19 cellular contexts compared by ENCODE assay signal in genomic region chr1:223836586-223836985, GRCh38. TPM values are rescaled to one million over a fixed set of nuclear protein-coding genes. Genes with fewer than 3 reads are reported as not detected.
DNase-seq lines count a peak whose midpoint lies in the region; ATAC-seq and TF ChIP-seq lines count a peak whose summit lies in the region.
"Had no signal": no experiment of that assay in that cellular context is flagged by ENCODE, and none has a peak within 500 bp of the region (broad histone marks: within the 10 kb centered on the region; RNA-seq: fewer than 3 reads in every experiment).

No MANE protein-coding gene starts in this region.

- no TSS peak for BruUV-seq in mammary epithelial cell (replicated peaks; lab: Mats Ljungman, UMichigan)

- H3K9ac ChIP-seq in BLaER1 treated with 17β-estradiol and CSF1 and Interleukin-3, amounts not matched to agents 10 nM and 100 nM: peak overlapping the region in 2 of 11 experiments; percentile 2 to 10; a peak in 1 of 22 replicates
- no peak overlapping the region for H3K9ac ChIP-seq in mammary epithelial cell (ENCODE audit: insufficient read depth, low read length)
- H3K9ac ChIP-seq in trophoblast cell (ENCODE audit: low read length): no peak overlapping the region

- no peak overlapping the region for H4K12ac ChIP-seq in trophoblast cell (ENCODE audit: low read depth, low read length)

- H3K79me2 ChIP-seq in mammary epithelial cell (ENCODE audit: insufficient read depth, low read length): peaks cover 95% of the 10 kb centered on the region
- H3K79me2 ChIP-seq in trophoblast cell (ENCODE audit: control insufficient read depth, insufficient read depth, low read length, poor library complexity): peaks cover 26% of the 10 kb centered on the region

- H3K4ac ChIP-seq in trophoblast cell (ENCODE audit: low read depth, low read length): peak overlapping the region; percentile 53

- H3K4me1 ChIP-seq in BLaER1 treated with 17β-estradiol and CSF1 and Interleukin-3, amounts not matched to agents 10 nM and 100 nM: peaks cover 58 to 99% (median 73%) of the 10 kb centered on the region in 10 experiments
- H3K4me1 ChIP-seq in mammary epithelial cell (ENCODE audit: insufficient read depth, low read length): peaks cover 17% of the 10 kb centered on the region
- H3K4me1 ChIP-seq in trophoblast cell (ENCODE audit: control insufficient read depth in 1 of 2, insufficient read depth in 2 of 2, low read length in 2 of 2): peaks cover 16 to 17% of the 10 kb centered on the region in 2 experiments

- no peak overlapping the region for H2AFZ ChIP-seq in mammary epithelial cell (ENCODE audit: low read depth, low read length)
- no peak overlapping the region for H2AFZ ChIP-seq in trophoblast cell (ENCODE audit: insufficient read depth, low read length, poor library complexity)

- no peak overlapping the region for H2BK5ac ChIP-seq in trophoblast cell (ENCODE audit: low read depth, low read length, poor library complexity)

- H4K8ac ChIP-seq in trophoblast cell (ENCODE audit: low read depth, low read length): no peak overlapping the region

- CTCF ChIA-PET in mammary epithelial cell (lab: Charles Lee; ENCODE audit: low non-redundant PET): no interaction called here

- 76% methylated on average over 1 of the region's 1 CpG for WGBS in mammary epithelial cell (ENCODE audit: low coverage, missing lambda C conversion rate)
- no CpG with 5 or more reads among the region's 1 CpG for whole genome bisulfite sequencing in trophoblast cell (ENCODE audit: extremely low coverage, insufficient coverage, insufficient read length)

- no peaks in the 10 kb centered on the region for H3K27me3 ChIP-seq in BLaER1 treated with 17β-estradiol and CSF1 and Interleukin-3, amounts not matched to agents 10 nM and 100 nM
- H3K27me3 ChIP-seq in mammary epithelial cell (ENCODE audit: insufficient read depth, low read length) (no peaks in the 10 kb centered on the region), trophoblast cell (ENCODE audit: insufficient read depth, low read length) (no peaks in the 10 kb centered on the region), WERI-Rb-1 (ENCODE audit: insufficient read depth, low read depth, severe bottlenecking) (no peaks in the 10 kb centered on the region)
- H3K27me3 ChIP-seq: vagina had no signal

- H3K23ac ChIP-seq in trophoblast cell (ENCODE audit: low read length): no peak overlapping the region

- no peak overlapping the region for H3K14ac ChIP-seq in trophoblast cell (ENCODE audit: low read length)

- peak overlapping the region; percentile 41 to 92 (median 80) for H3K4me2 ChIP-seq in BLaER1 treated with 17β-estradiol and CSF1 and Interleukin-3, amounts not matched to agents 10 nM and 100 nM
- H3K4me2 ChIP-seq in mammary epithelial cell (ENCODE audit: insufficient read depth, low read depth, low read length): no peak overlapping the region
- no peak overlapping the region for H3K4me2 ChIP-seq in trophoblast cell (ENCODE audit: low read length)

- DNase-seq in HT1080 (ENCODE audit: low read depth): peak; percentile 43
- peak; percentile 17 for DNase-seq in mammary epithelial cell
- DNase-seq in trophoblast cell: no peak
- DNase-seq in NCI-H1048 (lab: John Stamatoyannopoulos, UW): no peak
- DNase-seq in WERI-Rb-1: no peak
- no peak for DNase-seq in inferior parietal cortex (ENCODE audit: extremely low spot score)
- DNase-seq: activated CD4-positive, alpha-beta T cell treated with anti-CD3 and anti-CD28 coated beads for 4 hours; activated naive CD8-positive, alpha-beta T cell treated with anti-CD3 and anti-CD28 coated beads for 36 hours; DND-41; effector memory CD8-positive, alpha-beta T cell; glutamatergic neuron; left ventricle myocardium inferior; NCI-H1417 treated with DMSO at 0.1 percent for 48 hours; NCI-H510A treated with DMSO at 0.1 percent for 48 hours; Right ventricle myocardium superior had no signal

- no peak overlapping the region for H3K18ac ChIP-seq in trophoblast cell (ENCODE audit: low read length)

- no peak overlapping the region for H3K4me3 ChIP-seq in BLaER1 treated with 17β-estradiol and CSF1 and Interleukin-3, amounts not matched to agents 10 nM and 100 nM
- H3K4me3 ChIP-seq in mammary epithelial cell (replicated peaks in 1 of 3; ENCODE audit: insufficient read depth in 1 of 3, low read depth in 2 of 3, low read length in 3 of 3) (no peak overlapping the region), trophoblast cell (ENCODE audit: low read depth, low read length) (no peak overlapping the region), WERI-Rb-1 (ENCODE audit: low read depth, low read length) (no peak overlapping the region)
- H3K4me3 ChIP-seq: left ventricle myocardium inferior, skin epidermis, vagina had no signal

- H2BK12ac ChIP-seq in trophoblast cell (ENCODE audit: low read length): no peak overlapping the region

- TF ChIP-seq CTCF in mammary epithelial cell (conservative IDR thresholded peaks at IDR 0.05 in 1 of 2, IDR thresholded peaks at IDR 0.05 in 1 of 2; ENCODE audit: extremely low read depth in 1 of 2, insufficient read depth in 1 of 2, low read depth in 1 of 2, low read length in 2 of 2) (no peak), WERI-Rb-1 (IDR thresholded peaks at IDR 0.05; ENCODE audit: low read depth, low read length) (no peak)

- no peak for ATAC-seq in HG02798 (IDR thresholded peaks at IDR 0.05; ENCODE audit: poor library complexity, unreplicated experiment)

- H2BK120ac ChIP-seq in trophoblast cell (ENCODE audit: insufficient read depth, low read length, poor library complexity): no peak overlapping the region

- no peaks in the 10 kb centered on the region for H3K79me1 ChIP-seq in trophoblast cell (ENCODE audit: low read length)

- intact Hi-C loops in mammary epithelial cell (cut with micrococcal nuclease): no loop called here

- dilution Hi-C loops in mammary epithelial cell (cut with HindIII; ENCODE audit: low sequenced_read_pairs): no loop called here

- no peaks in the 10 kb centered on the region for H3K9me3 ChIP-seq in BLaER1 treated with 17β-estradiol and CSF1 and Interleukin-3, amounts not matched to agents 10 nM and 100 nM (replicated peaks in 1 of 11)
- H3K9me3 ChIP-seq in mammary epithelial cell (replicated peaks; ENCODE audit: insufficient read depth, low read length) (no peaks in the 10 kb centered on the region), trophoblast cell (ENCODE audit: insufficient read depth, low read depth, low read length) (no peaks in the 10 kb centered on the region), WERI-Rb-1 (ENCODE audit: severe bottlenecking) (no peaks in the 10 kb centered on the region)
- H3K9me3 ChIP-seq: left ventricle myocardium inferior, vagina had no signal

- in situ Hi-C loops in mammary epithelial cell (cut with MboI; ENCODE audit: low sequenced_read_pairs in 2 of 2): no loop called here

- H4K20me1 ChIP-seq in BLaER1 treated with 17β-estradiol and CSF1 and Interleukin-3, amounts not matched to agents 10 nM and 100 nM: peaks cover 69 to 100% (median 99%) of the 10 kb centered on the region in 11 experiments
- no peaks in the 10 kb centered on the region for H4K20me1 ChIP-seq in mammary epithelial cell (ENCODE audit: insufficient read depth, low read length)

- H3K36me3 ChIP-seq in BLaER1 treated with 17β-estradiol and CSF1 and Interleukin-3, amounts not matched to agents 10 nM and 100 nM: peaks cover 0 to 8% (median 4%) of the 10 kb centered on the region in 11 experiments; a peak in 6 of 22 replicates
- no peaks in the 10 kb centered on the region for H3K36me3 ChIP-seq in mammary epithelial cell (ENCODE audit: insufficient read depth, low read length)
- peaks cover 0 to 3% of the 10 kb centered on the region in 2 experiments for H3K36me3 ChIP-seq in trophoblast cell (ENCODE audit: control insufficient read depth in 1 of 2, insufficient read depth in 2 of 2, low read length in 2 of 2)
- H3K36me3 ChIP-seq in WERI-Rb-1: no peaks in the 10 kb centered on the region
- H3K36me3 ChIP-seq: left ventricle myocardium inferior, vagina had no signal

- H4K91ac ChIP-seq in trophoblast cell (ENCODE audit: low read depth, low read length): no peak overlapping the region

- H3K27ac ChIP-seq in BLaER1 treated with 17β-estradiol and CSF1 and Interleukin-3, amounts not matched to agents 10 nM and 100 nM: peak overlapping the region in 2 of 11 experiments; percentile 16 to 45; a peak in 3 of 22 replicates
- no peak overlapping the region for H3K27ac ChIP-seq in mammary epithelial cell (ENCODE audit: insufficient read depth, low read depth, low read length)
- no peak overlapping the region for H3K27ac ChIP-seq in trophoblast cell (ENCODE audit: low read depth, low read length)
- H3K27ac ChIP-seq in WERI-Rb-1: no peak overlapping the region
- H3K27ac ChIP-seq: left ventricle myocardium inferior, skin epidermis, vagina had no signal

- no peak overlapping the region for H2AK5ac ChIP-seq in trophoblast cell (ENCODE audit: low read length)

RNA-seq across cellular contexts. Expression of gene TP53BP2, which starts 9.2 kb away (rescaled TPM):
- 19.5 and 22.8 TPM in 2 replicates for total RNA-seq in HT1080 (2014; rRNA removed; shearing (Covaris generic))
- 15.1 and 16.2 TPM in 2 replicates for polyA plus RNA-seq in HT1080 (2015; cell fraction: cytosol; rRNA removed)
- polyA plus RNA-seq in HT1080 (2015; cell fraction: nucleus; rRNA removed): 31.6 and 36.0 TPM in 2 replicates
- total RNA-seq in mammary epithelial cell: 10 to 100 TPM; 13.7 to 19.4 TPM
- 10.1 TPM for polyA plus RNA-seq in mammary epithelial cell
- polyA minus RNA-seq in mammary epithelial cell: 48.1 TPM
- 56.4 and 57.3 TPM in 2 replicates for polyA plus RNA-seq in trophoblast cell (2013)

Comparison
In these comparisons a context has a peak if more than half of its experiments do, and no peak if none do; other contexts are left out.
1. H3K4me2 ChIP-seq: peak in BLaER1 treated with 17β-estradiol and CSF1 and Interleukin-3, amounts not matched to agents 10 nM and 100 nM (11 of 11); none in mammary epithelial cell (single experiment) and trophoblast cell (single experiment).
2. DNase-seq: peak in HT1080 (single experiment) and mammary epithelial cell (single experiment); none in trophoblast cell (0 of 2), NCI-H1048 (single experiment), WERI-Rb-1 (single experiment) and inferior parietal cortex (single experiment).